Comparison of ENCODE assay signal across 15 cellular contexts in the genomic region with DNA sequence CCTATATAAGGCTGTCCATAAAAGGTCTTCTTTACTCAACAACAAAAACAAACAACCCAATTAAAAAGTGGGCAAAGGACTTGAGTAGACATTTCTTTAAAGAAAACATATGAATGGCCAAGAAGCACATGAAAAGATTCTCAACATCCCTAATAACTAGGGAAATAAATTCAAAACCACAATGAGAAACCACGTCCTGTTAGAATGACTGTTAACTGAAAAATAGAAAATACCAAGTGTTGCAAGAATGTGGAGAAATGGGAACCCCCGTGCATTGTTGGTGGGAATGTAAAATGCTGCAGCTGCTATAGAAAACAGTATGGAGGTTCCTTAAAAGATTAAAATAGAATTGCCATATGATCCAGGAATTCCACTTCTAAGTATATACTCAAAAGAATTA.
"Had no signal": no experiment of that assay in that cellular context is flagged by ENCODE, and none has a peak within 500 bp of the region (broad histone marks: within the 10 kb centered on the region; RNA-seq: fewer than 3 reads in every experiment).

No MANE protein-coding gene starts in this region.

- H3K9me3 ChIP-seq: pancreas, thyroid gland had no signal

- H3K27ac ChIP-seq: foreskin keratinocyte, pancreas, thyroid gland had no signal

- H3K27me3 ChIP-seq: foreskin keratinocyte, pancreas, thyroid gland had no signal

- H3K4me1 ChIP-seq: pancreas, thyroid gland had no signal

- H3K36me3 ChIP-seq: pancreas, thyroid gland had no signal

- DNase-seq: activated CD4-positive, alpha-beta T cell treated with anti-CD3 and anti-CD28 coated beads, Interleukin-2, amount 10 ng/mL, durations not matched to agents 24 days and 14 days; activated CD4-positive, CD25-positive, alpha-beta regulatory T cell; activated CD8-positive, alpha-beta memory T cell treated with anti-CD3 and anti-CD28 coated beads, Interleukin-2, amount 50 U/mL, for 4 hours; activated CD8-positive, alpha-beta T cell treated with anti-CD3 and anti-CD28 coated beads, Interleukin-2, amount 10 ng/mL, durations not matched to agents 7 days and 5 days; activated gamma-delta T cell; activated T-cell treated with anti-CD3 and anti-CD28 coated beads, Interleukin-2, amount 50 U/mL, for 48 hours; dermis blood vessel endothelial cell; effector memory CD8-positive, alpha-beta T cell; foreskin keratinocyte; head of caudate nucleus; naive thymus-derived CD4-positive, alpha-beta T cell; pancreas; stimulated activated CD4-positive, alpha-beta T cell treated with anti-CD3 and anti-CD28 coated beads, Interleukin-2, amount 100 ng/mL, for 48 hours; stimulated activated naive B cell treated with anti-CD40 and anti-IgM and Interleukin-4, amounts not matched to agents 10 μg/mL and 1 μg/mL and 100 μg/mL, for 72 hours; thyroid gland had no signal

- H3K4me3 ChIP-seq: pancreas, thyroid gland had no signal
